1 cellular context compared by ENCODE assay signal in the genomic region with DNA sequence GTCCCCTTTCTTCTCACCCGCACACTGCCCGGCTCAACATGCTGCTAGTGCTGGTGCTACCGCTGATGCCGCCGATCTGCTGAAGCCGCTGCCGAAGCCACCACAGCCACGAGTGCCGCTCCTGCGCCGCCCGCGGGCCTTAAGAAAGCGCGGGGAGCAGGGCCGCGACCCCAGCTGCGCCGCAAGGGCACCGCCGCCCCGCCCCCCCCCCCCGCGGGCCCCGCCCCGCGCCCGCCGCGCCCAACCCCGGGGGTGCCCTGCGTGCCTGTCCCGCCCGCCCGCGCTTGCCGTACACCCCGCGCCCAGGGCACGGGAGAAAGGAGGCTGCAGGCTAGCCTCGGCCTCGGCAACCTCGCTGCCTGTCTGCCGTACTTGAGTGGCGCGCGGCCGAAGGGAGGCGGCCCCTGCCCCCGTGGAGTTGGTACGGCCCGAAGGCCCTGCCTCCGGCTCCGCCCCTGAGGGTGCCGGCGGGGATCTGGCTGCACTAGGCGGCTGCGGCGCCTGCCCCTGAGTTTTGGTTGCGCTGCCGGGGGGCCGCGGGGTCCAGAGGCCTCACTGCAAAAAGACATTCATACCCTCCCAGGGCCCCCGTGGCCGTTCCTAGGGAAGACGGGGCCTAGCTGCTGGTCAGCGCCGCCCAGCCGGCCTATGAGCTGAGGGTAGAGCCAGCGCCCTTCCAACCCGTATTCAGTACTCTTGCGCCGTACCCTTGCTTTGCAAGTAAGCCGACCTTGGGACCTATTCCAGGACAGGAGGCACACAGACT.
A peak's percentile ranks its signal among the peaks of the same experiment; 100 is the strongest.
TF ChIP-seq lines count a peak whose summit lies in the region.

Gene SOD2 (minus strand): TSS at position 114 of the 766 bp plus-strand sequence. CDS start 74 bp downstream, at position 40.

TF ChIP-seq in HepG2, 621 proteins besides CTCF, POLR2A, EP300 and RAD21 (continued from another document and continues in another):
- TF ChIP-seq CHD2 (IDR thresholded peaks at IDR 0.05; ENCODE audit: low read depth, low read length) (no peak), RXRA (CRISPR knock-in tag; IDR thresholded peaks at IDR 0.05) (peak; percentile 86), ZNF878 (CRISPR knock-in tag; IDR thresholded peaks at IDR 0.05) (peak; percentile 90), ZBTB38 (CRISPR knock-in tag; IDR thresholded peaks at IDR 0.05) (peak; percentile 75), DDIT3 (CRISPR knock-in tag; IDR thresholded peaks at IDR 0.05) (0 out of 2 replicates have a peak, but pooled peaks have one; percentile 41), NFKBIZ (CRISPR knock-in tag; IDR thresholded peaks at IDR 0.05) (peak; percentile 22; the same call in 1 of the 2 replicates), PAF1 (CRISPR knock-in tag; IDR thresholded peaks at IDR 0.05) (no peak), CREM (IDR thresholded peaks at IDR 0.05) (no peak), CREM (CRISPR knock-in tag; IDR thresholded peaks at IDR 0.05) (no peak), ZNF414 (CRISPR knock-in tag; IDR thresholded peaks at IDR 0.05) (peak; percentile 97; the same call in 1 of the 2 replicates), POGZ (CRISPR knock-in tag; IDR thresholded peaks at IDR 0.05) (peak; percentile 93), ZNF17 (CRISPR knock-in tag; IDR thresholded peaks at IDR 0.05) (no peak; the same call in 1 of the 2 replicates), BHLHE40 (IDR thresholded peaks at IDR 0.05; ENCODE audit: low read length) (peak; percentile 95), ZNF317 (CRISPR knock-in tag; IDR thresholded peaks at IDR 0.05) (peak; percentile 90), ASH2L (IDR thresholded peaks at IDR 0.05; ENCODE audit: insufficient read length, low read depth, low read length) (peak; percentile 70), UBTF (CRISPR knock-in tag; IDR thresholded peaks at IDR 0.05) (peak; percentile 99), TBX3 (IDR thresholded peaks at IDR 0.05; ENCODE audit: borderline replicate concordance) (no peak), ZNF670 (CRISPR knock-in tag; IDR thresholded peaks at IDR 0.05; ENCODE audit: borderline replicate concordance) (peak; percentile 87), ELF3 (CRISPR knock-in tag; IDR thresholded peaks at IDR 0.05) (peak; percentile 71), SRSF4 (IDR thresholded peaks at IDR 0.05; ENCODE audit: low read depth, low read length, poor library complexity, severe bottlenecking) (peak; percentile 53), RNF2 (conservative IDR thresholded peaks at IDR 0.05; ENCODE audit: low read depth) (peak; percentile 20; the same call in 1 of the 2 replicates), ZNF281 (CRISPR knock-in tag; IDR thresholded peaks at IDR 0.05; ENCODE audit: borderline replicate concordance) (peak; percentile 62), EED (CRISPR knock-in tag; IDR thresholded peaks at IDR 0.05) (peak; percentile 57; the same call in 1 of the 2 replicates), PBX2 (CRISPR knock-in tag; IDR thresholded peaks at IDR 0.05) (peak; percentile 48; the same call in 1 of the 2 replicates), YY1 (IDR thresholded peaks at IDR 0.05; ENCODE audit: insufficient read depth, insufficient replicate concordance, low read depth, low read length) (peak; percentile 69), THYN1 (CRISPR knock-in tag; IDR thresholded peaks at IDR 0.05; ENCODE audit: borderline replicate concordance, low read depth) (no peak), MYPOP (CRISPR knock-in tag; IDR thresholded peaks at IDR 0.05) (peak; percentile 88), NRL (CRISPR knock-in tag; IDR thresholded peaks at IDR 0.05; ENCODE audit: borderline replicate concordance) (peak; percentile 87; the same call in 1 of the 2 replicates), ZNF660 (CRISPR knock-in tag; IDR thresholded peaks at IDR 0.05; ENCODE audit: borderline replicate concordance, low read depth) (peak; percentile 82; the same call in 1 of the 2 replicates), SP2 (CRISPR knock-in tag; IDR thresholded peaks at IDR 0.05) (0 out of 2 replicates have a peak, but pooled peaks have one; percentile 23), TGIF2 (CRISPR knock-in tag; IDR thresholded peaks at IDR 0.05) (peak; percentile 57), THAP11 (CRISPR knock-in tag; IDR thresholded peaks at IDR 0.05) (peak; percentile 84), TOPORS (CRISPR knock-in tag; IDR thresholded peaks at IDR 0.05) (no peak), PAXIP1 (CRISPR knock-in tag; conservative IDR thresholded peaks at IDR 0.05) (peak; percentile 87), ZNF432 (CRISPR knock-in tag; IDR thresholded peaks at IDR 0.05; ENCODE audit: borderline replicate concordance) (0 out of 2 replicates have a peak, but pooled peaks have one; percentile 38), TRAFD1 (CRISPR knock-in tag; IDR thresholded peaks at IDR 0.05; ENCODE audit: borderline replicate concordance) (peak; percentile 87; the same call in 1 of the 2 replicates), GPN1 (CRISPR knock-in tag; IDR thresholded peaks at IDR 0.05; ENCODE audit: borderline replicate concordance) (peak; percentile 37; the same call in 1 of the 2 replicates), MXI1 (IDR thresholded peaks at IDR 0.05; ENCODE audit: borderline replicate concordance, low read depth, low read length) (peak; percentile 80; the same call in 2 of the 3 replicates), FOXA1 (IDR thresholded peaks at IDR 0.05) (no peak), FOXA1 (CRISPR knock-in tag; IDR thresholded peaks at IDR 0.05) (peak; percentile 27; the same call in 1 of the 2 replicates), KLF13 (CRISPR knock-in tag; IDR thresholded peaks at IDR 0.05) (no peak), HNRNPH1 (optimal IDR thresholded peaks at IDR 0.05; ENCODE audit: low read depth, low read length) (peak; percentile 46), GLI4 (CRISPR knock-in tag; IDR thresholded peaks at IDR 0.05; ENCODE audit: borderline replicate concordance) (peak; percentile 95; the same call in 1 of the 2 replicates), MTF1 (CRISPR knock-in tag; IDR thresholded peaks at IDR 0.05) (no peak; the same call in 1 of the 2 replicates), SOX13 (IDR thresholded peaks at IDR 0.05) (peak; percentile 63; the same call in 1 of the 2 replicates), SOX13 (CRISPR knock-in tag; conservative IDR thresholded peaks at IDR 0.05 in 1 of 2, IDR thresholded peaks at IDR 0.05 in 1 of 2) (peak in 1 of 2 experiments; percentile 35; a peak in 1 of 4 replicates), ZNF292 (CRISPR knock-in tag; IDR thresholded peaks at IDR 0.05; ENCODE audit: borderline replicate concordance, low read depth) (peak; percentile 25; the same call in 1 of the 2 replicates), ATAD3A (CRISPR knock-in tag; IDR thresholded peaks at IDR 0.05) (peak; percentile 52; the same call in 1 of the 2 replicates), LCORL (IDR thresholded peaks at IDR 0.05) (no peak), LCORL (CRISPR knock-in tag; IDR thresholded peaks at IDR 0.05) (peak; percentile 97), SMAD9 (CRISPR knock-in tag; IDR thresholded peaks at IDR 0.05) (peak; percentile 88; the same call in 1 of the 2 replicates)
- TF ChIP-seq, protein P1, sequence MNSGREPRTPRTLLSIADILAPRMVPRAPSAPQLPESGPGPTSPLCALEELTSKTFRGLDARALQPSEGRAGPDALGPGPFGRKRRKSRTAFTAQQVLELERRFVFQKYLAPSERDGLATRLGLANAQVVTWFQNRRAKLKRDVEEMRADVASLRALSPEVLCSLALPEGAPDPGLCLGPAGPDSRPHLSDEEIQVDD (CRISPR knock-in tag; IDR thresholded peaks at IDR 0.05; ENCODE audit: borderline replicate concordance), result peak; percentile 41; the same call in 1 of the 2 replicates
